In genomic region chr7:124728610-124729009, GRCh38 we compare ENCODE assay signal across 29 cellular contexts.
"Had no signal": no experiment of that assay in that cellular context is flagged by ENCODE, and none has a peak within 500 bp of the region (broad histone marks: within the 10 kb centered on the region; RNA-seq: fewer than 3 reads in every experiment).

No MANE protein-coding gene starts in this region.

- DNase-seq: activated CD4-positive, alpha-beta memory T cell treated with anti-CD3 and anti-CD28 coated beads for 36 hours; activated CD4-positive, alpha-beta T cell treated with anti-CD3 and anti-CD28 coated beads, Interleukin-2, amount 10 ng/mL, durations not matched to agents 24 days and 14 days; activated CD8-positive, alpha-beta memory T cell treated with anti-CD3 and anti-CD28 coated beads, Interleukin-2, amount 50 U/mL, for 48 hours; activated gamma-delta T cell; activated naive CD4-positive, alpha-beta T cell treated with anti-CD3 and anti-CD28 coated beads, Interleukin-2, amount 10 ng/mL, durations not matched to agents 7 days and 5 days; activated T-cell treated with anti-CD3 and anti-CD28 coated beads, Interleukin-2, amount 50 U/mL, for 24 hours; amniotic stem cell; dermis blood vessel endothelial cell; effector memory CD4-positive, alpha-beta T cell; erythroblast; head of caudate nucleus; hippocampal formation; kidney; left colon; mammary epithelial cell; naive thymus-derived CD8-positive, alpha-beta T cell; occipital lobe; psoas muscle; sigmoid colon; small intestine; stimulated activated CD4-positive, alpha-beta T cell treated with anti-CD3 and anti-CD28 coated beads, Interleukin-4, amount 100 ng/mL, for 24 hours; stimulated activated naive CD8-positive, alpha-beta T cell treated with anti-CD3 and anti-CD28 coated beads, Interleukin-15, amount 100 ng/mL, for 72 hours; T-helper 17 cell; T1000; WERI-Rb-1 had no signal

- H3K9ac ChIP-seq: parathyroid adenoma had no signal

- H3K36me3 ChIP-seq: breast epithelium, sigmoid colon, suprapubic skin, tibial nerve, WERI-Rb-1 had no signal

- H3K27me3 ChIP-seq: breast epithelium, sigmoid colon, suprapubic skin, tibial nerve had no signal

- H3K4me3 ChIP-seq: breast epithelium, psoas muscle, sigmoid colon, suprapubic skin, tibial nerve had no signal

- H3K4me1 ChIP-seq: breast epithelium, parathyroid adenoma, psoas muscle, sigmoid colon, suprapubic skin had no signal

- H3K9me3 ChIP-seq: breast epithelium, psoas muscle, sigmoid colon, suprapubic skin, tibial nerve had no signal

- H3K27ac ChIP-seq: breast epithelium, parathyroid adenoma, psoas muscle, sigmoid colon, suprapubic skin, tibial nerve, WERI-Rb-1 had no signal
